Comparison of ENCODE assay signal across 1 cellular context in the genomic region with DNA sequence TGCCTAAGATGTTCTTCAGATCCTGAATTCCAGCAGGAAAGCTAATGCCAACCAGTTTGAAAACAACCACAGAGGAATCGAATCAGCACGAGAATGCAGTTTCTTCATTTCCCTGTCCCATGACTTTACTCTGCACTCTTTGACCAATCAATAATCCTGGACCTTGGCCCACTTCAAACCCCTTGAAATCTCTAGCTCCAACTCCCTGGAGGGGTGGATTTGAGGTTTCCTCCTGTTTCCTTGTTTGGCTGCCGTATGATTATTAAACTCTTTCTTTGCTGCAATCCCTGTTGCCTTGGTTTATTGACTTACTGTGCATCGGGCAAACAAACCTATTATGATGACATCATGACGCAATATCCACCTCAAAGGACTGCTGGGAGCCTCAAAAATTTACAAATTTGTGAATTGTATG.
TF ChIP-seq lines count a peak whose summit lies in the region.

No MANE protein-coding gene starts in this region.

TF ChIP-seq in HepG2, 621 proteins besides CTCF, POLR2A, EP300 and RAD21 (continued from another document and continues in another):
- 0 out of 2 replicates have a peak, but pooled peaks have one; percentile 18 for TF ChIP-seq ZNF503 (CRISPR knock-in tag; IDR thresholded peaks at IDR 0.05)
- TF ChIP-seq HDAC2 (CRISPR knock-in tag; IDR thresholded peaks at IDR 0.05), result peak; percentile 60
- TF ChIP-seq ZNF530 (CRISPR knock-in tag; IDR thresholded peaks at IDR 0.05; ENCODE audit: low read depth), result no peak
- TF ChIP-seq, protein P1, sequence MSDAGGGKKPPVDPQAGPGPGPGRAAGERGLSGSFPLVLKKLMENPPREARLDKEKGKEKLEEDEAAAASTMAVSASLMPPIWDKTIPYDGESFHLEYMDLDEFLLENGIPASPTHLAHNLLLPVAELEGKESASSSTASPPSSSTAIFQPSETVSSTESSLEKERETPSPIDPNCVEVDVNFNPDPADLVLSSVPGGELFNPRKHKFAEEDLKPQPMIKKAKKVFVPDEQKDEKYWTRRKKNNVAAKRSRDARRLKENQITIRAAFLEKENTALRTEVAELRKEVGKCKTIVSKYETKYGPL (CRISPR knock-in tag; IDR thresholded peaks at IDR 0.05), result no peak
- TF ChIP-seq ZNF773 (CRISPR knock-in tag; IDR thresholded peaks at IDR 0.05; ENCODE audit: borderline replicate concordance), result no peak
- peak; percentile 25; the same call in 1 of the 2 replicates for TF ChIP-seq FOXA1 (IDR thresholded peaks at IDR 0.05)
- TF ChIP-seq FOXA1 (CRISPR knock-in tag; IDR thresholded peaks at IDR 0.05), result peak; percentile 88
- TF ChIP-seq ISL2 (CRISPR knock-in tag; IDR thresholded peaks at IDR 0.05), result peak; percentile 73; the same call in 1 of the 2 replicates
- TF ChIP-seq TRIM24 (CRISPR knock-in tag; IDR thresholded peaks at IDR 0.05), result no peak
- no peak for TF ChIP-seq MAX (IDR thresholded peaks at IDR 0.05)
- no peak for TF ChIP-seq ARNT (IDR thresholded peaks at IDR 0.05)
- no peak for TF ChIP-seq HIVEP1 (CRISPR knock-in tag; IDR thresholded peaks at IDR 0.05)
- no peak for TF ChIP-seq PTBP1 (IDR thresholded peaks at IDR 0.05; ENCODE audit: low read depth, low read length, poor library complexity, severe bottlenecking)
- TF ChIP-seq HMG20A (CRISPR knock-in tag; IDR thresholded peaks at IDR 0.05; ENCODE audit: borderline replicate concordance), result peak; percentile 42
- no peak for TF ChIP-seq TBX3 (IDR thresholded peaks at IDR 0.05; ENCODE audit: borderline replicate concordance)
- 0 out of 2 replicates have a peak, but pooled peaks have one; percentile 30 for TF ChIP-seq ARNT2 (CRISPR knock-in tag; IDR thresholded peaks at IDR 0.05; ENCODE audit: low read depth)
- TF ChIP-seq ZNF670 (CRISPR knock-in tag; IDR thresholded peaks at IDR 0.05; ENCODE audit: borderline replicate concordance), result no peak; the same call in 1 of the 2 replicates
- TF ChIP-seq ZNF124 (CRISPR knock-in tag; IDR thresholded peaks at IDR 0.05), result peak; percentile 19; the same call in 1 of the 2 replicates
- no peak for TF ChIP-seq ZNF660 (CRISPR knock-in tag; IDR thresholded peaks at IDR 0.05; ENCODE audit: borderline replicate concordance, low read depth)
- no peak for TF ChIP-seq MTA3 (CRISPR knock-in tag; IDR thresholded peaks at IDR 0.05)
- TF ChIP-seq GABPA (IDR thresholded peaks at IDR 0.05; ENCODE audit: low read depth, low read length), result no peak
- peak; percentile 36; the same call in 1 of the 2 replicates for TF ChIP-seq GABPA (CRISPR knock-in tag; IDR thresholded peaks at IDR 0.05; ENCODE audit: low read depth)
- TF ChIP-seq SMAD3 (CRISPR knock-in tag; IDR thresholded peaks at IDR 0.05), result peak; percentile 77
- no peak for TF ChIP-seq ZNF782 (CRISPR knock-in tag; IDR thresholded peaks at IDR 0.05; ENCODE audit: borderline replicate concordance)
- TF ChIP-seq ZNF282 (IDR thresholded peaks at IDR 0.05; ENCODE audit: partially characterized antibody), result no peak
- peak; percentile 88 for TF ChIP-seq ARID5B (CRISPR knock-in tag; IDR thresholded peaks at IDR 0.05)
- peak; percentile 28; the same call in 1 of the 2 replicates for TF ChIP-seq ELF1 (CRISPR knock-in tag; IDR thresholded peaks at IDR 0.05)
- no peak for TF ChIP-seq ZNF10 (CRISPR knock-in tag; IDR thresholded peaks at IDR 0.05; ENCODE audit: borderline replicate concordance, low read depth)
- no peak for TF ChIP-seq ZNF639 (CRISPR knock-in tag; conservative IDR thresholded peaks at IDR 0.05)
- no peak for TF ChIP-seq ZNF234 (CRISPR knock-in tag; conservative IDR thresholded peaks at IDR 0.05)
- 0 out of 2 replicates have a peak, but pooled peaks have one; percentile 49 for TF ChIP-seq YEATS4 (CRISPR knock-in tag; IDR thresholded peaks at IDR 0.05; ENCODE audit: borderline replicate concordance)
- TF ChIP-seq ZNF672 (CRISPR knock-in tag; IDR thresholded peaks at IDR 0.05), result no peak
- TF ChIP-seq HOXA5 (CRISPR knock-in tag; IDR thresholded peaks at IDR 0.05), result peak; percentile 48; the same call in 1 of the 2 replicates
- no peak for TF ChIP-seq MNT (IDR thresholded peaks at IDR 0.05)
- TF ChIP-seq, protein P2, sequence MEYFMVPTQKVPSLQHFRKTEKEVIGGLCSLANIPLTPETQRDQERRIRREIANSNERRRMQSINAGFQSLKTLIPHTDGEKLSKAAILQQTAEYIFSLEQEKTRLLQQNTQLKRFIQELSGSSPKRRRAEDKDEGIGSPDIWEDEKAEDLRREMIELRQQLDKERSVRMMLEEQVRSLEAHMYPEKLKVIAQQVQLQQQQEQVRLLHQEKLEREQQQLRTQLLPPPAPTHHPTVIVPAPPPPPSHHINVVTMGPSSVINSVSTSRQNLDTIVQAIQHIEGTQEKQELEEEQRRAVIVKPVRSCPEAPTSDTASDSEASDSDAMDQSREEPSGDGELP (IDR thresholded peaks at IDR 0.05; ENCODE audit: borderline replicate concordance, low read depth), result no peak
- TF ChIP-seq ZNF432 (CRISPR knock-in tag; IDR thresholded peaks at IDR 0.05; ENCODE audit: borderline replicate concordance), result no peak
- no peak for TF ChIP-seq REL (CRISPR knock-in tag; conservative IDR thresholded peaks at IDR 0.05)
- TF ChIP-seq ZFAT (CRISPR knock-in tag; conservative IDR thresholded peaks at IDR 0.05), result peak; percentile 58; the same call in 1 of the 2 replicates
- TF ChIP-seq, protein P3, sequence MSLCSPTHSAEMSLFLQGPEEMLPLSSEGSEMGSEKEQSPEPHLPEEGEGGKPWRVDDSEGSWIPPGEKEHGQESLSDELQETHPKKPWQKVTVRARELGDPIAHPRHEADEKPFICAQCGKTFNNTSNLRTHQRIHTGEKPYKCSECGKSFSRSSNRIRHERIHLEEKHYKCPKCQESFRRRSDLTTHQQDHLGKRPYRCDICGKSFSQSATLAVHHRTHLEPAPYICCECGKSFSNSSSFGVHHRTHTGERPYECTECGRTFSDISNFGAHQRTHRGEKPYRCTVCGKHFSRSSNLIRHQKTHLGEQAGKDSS (CRISPR knock-in tag; IDR thresholded peaks at IDR 0.05; ENCODE audit: borderline replicate concordance, low read depth), result no peak
- TF ChIP-seq RNF2 (conservative IDR thresholded peaks at IDR 0.05; ENCODE audit: low read depth), result no peak
- TF ChIP-seq, protein P4, sequence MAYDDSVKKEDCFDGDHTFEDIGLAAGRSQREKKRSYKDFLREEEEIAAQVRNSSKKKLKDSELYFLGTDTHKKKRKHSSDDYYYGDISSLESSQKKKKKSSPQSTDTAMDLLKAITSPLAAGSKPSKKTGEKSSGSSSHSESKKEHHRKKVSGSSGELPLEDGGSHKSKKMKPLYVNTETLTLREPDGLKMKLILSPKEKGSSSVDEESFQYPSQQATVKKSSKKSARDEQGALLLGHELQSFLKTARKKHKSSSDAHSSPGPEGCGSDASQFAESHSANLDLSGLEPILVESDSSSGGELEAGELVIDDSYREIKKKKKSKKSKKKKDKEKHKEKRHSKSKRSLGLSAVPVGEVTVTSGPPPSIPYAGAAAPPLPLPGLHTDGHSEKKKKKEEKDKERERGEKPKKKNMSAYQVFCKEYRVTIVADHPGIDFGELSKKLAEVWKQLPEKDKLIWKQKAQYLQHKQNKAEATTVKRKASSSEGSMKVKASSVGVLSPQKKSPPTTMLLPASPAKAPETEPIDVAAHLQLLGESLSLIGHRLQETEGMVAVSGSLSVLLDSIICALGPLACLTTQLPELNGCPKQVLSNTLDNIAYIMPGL (CRISPR knock-in tag; IDR thresholded peaks at IDR 0.05; ENCODE audit: borderline replicate concordance in 1 of 2, low read depth in 1 of 2), result no peak
- TF ChIP-seq, protein P5, sequence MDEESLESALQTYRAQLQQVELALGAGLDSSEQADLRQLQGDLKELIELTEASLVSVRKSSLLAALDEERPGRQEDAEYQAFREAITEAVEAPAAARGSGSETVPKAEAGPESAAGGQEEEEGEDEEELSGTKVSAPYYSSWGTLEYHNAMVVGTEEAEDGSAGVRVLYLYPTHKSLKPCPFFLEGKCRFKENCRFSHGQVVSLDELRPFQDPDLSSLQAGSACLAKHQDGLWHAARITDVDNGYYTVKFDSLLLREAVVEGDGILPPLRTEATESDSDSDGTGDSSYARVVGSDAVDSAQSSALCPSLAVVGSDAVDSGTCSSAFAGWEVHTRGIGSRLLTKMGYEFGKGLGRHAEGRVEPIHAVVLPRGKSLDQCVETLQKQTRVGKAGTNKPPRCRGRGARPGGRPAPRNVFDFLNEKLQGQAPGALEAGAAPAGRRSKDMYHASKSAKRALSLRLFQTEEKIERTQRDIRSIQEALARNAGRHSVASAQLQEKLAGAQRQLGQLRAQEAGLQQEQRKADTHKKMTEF (CRISPR knock-in tag; IDR thresholded peaks at IDR 0.05), result peak; percentile 30; the same call in 1 of the 2 replicates
- no peak for TF ChIP-seq ZNF891 (CRISPR knock-in tag; IDR thresholded peaks at IDR 0.05)
- TF ChIP-seq ZNF839 (CRISPR knock-in tag; IDR thresholded peaks at IDR 0.05; ENCODE audit: borderline replicate concordance), result no peak
- TF ChIP-seq ZNF34 (CRISPR knock-in tag; IDR thresholded peaks at IDR 0.05; ENCODE audit: borderline replicate concordance), result no peak
- no peak for TF ChIP-seq XRCC5 (optimal IDR thresholded peaks at IDR 0.05; ENCODE audit: low read length)
- no peak for TF ChIP-seq FOXK2 (IDR thresholded peaks at IDR 0.05)
- TF ChIP-seq ZNF780A (CRISPR knock-in tag; IDR thresholded peaks at IDR 0.05), result no peak
